ENCODE assay signal across 8 cellular contexts in the genomic region with DNA sequence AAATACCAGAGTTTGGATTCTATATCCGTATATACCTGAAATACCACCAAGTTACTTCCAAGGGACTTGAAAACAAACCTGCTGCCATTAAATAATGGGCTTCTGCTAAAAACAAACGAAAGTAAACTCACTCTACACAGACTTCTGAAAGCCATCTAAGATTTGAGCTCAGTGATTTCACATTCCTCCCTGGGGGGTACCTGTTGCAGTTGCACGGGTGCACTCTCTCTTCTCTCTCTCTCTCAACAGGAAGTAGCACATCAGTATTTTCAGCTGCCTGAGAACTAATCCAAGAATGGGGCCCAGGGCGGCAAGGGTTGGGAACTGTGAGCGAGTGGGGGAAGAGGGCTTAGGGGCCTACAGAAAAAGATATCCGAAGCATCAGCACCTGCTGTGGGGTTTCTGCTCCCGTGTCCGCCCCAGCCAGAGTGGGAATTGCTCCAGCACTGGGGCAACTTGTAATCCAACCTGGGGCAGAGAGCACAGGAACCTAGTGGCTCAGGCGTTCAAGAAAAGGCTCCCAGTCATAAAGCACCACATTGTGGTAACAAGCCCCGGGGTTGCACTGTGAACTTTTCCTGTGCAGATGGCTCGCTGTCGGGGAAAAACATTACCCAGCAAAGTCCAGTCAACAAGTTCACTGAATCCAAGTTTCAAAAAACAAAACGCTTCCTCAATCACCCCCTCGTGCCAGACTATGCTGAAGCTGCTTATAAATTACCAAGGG.
A peak's percentile ranks its signal among the peaks of the same experiment; 100 is the strongest.
DNase-seq lines count a peak whose midpoint lies in the region; ATAC-seq and TF ChIP-seq lines count a peak whose summit lies in the region.

No MANE protein-coding gene starts in this region.

- peaks cover 33% of the 10 kb centered on the region for H3K4me1 Mint-ChIP-seq in endothelial cell (ENCODE audit: unreplicated experiment)
- peaks cover 88% of the 10 kb centered on the region for H3K4me1 Mint-ChIP-seq in neural crest cell

- no peaks in the 10 kb centered on the region for H3K9me3 ChIP-seq in SU-DHL-6 (ENCODE audit: insufficient read depth, low read length)

- peaks cover 2% of the 10 kb centered on the region for H3K27me3 Mint-ChIP-seq in endothelial cell (ENCODE audit: unreplicated experiment)
- H3K27me3 Mint-ChIP-seq in neural crest cell (ENCODE audit: low read depth): no peaks in the 10 kb centered on the region

- no peak for TF ChIP-seq CTCF in SU-DHL-6 (IDR thresholded peaks at IDR 0.05; ENCODE audit: insufficient read depth, low read length, poor library complexity, severe bottlenecking)
- TF ChIP-seq CTCF in endothelial cell (IDR thresholded peaks at IDR 0.05; ENCODE audit: unreplicated experiment): no peak
- no peak for TF ChIP-seq CTCF in neural crest cell (conservative IDR thresholded peaks at IDR 0.05)

- H3K36me3 Mint-ChIP-seq in endothelial cell (ENCODE audit: low read depth, unreplicated experiment) (no peaks in the 10 kb centered on the region), neural crest cell (ENCODE audit: low read depth) (no peaks in the 10 kb centered on the region)

- H3K36me3 ChIP-seq in SU-DHL-6 (ENCODE audit: low read length): no peaks in the 10 kb centered on the region

- H3K9me3 Mint-ChIP-seq in endothelial cell (ENCODE audit: unreplicated experiment) (no peaks in the 10 kb centered on the region), neural crest cell (no peaks in the 10 kb centered on the region)

- H3K79me2 ChIP-seq in SU-DHL-6 (ENCODE audit: insufficient read depth, low read length): no peaks in the 10 kb centered on the region

- H3K27ac ChIP-seq in SU-DHL-6 (ENCODE audit: low read depth, low read length): peak overlapping the region; percentile 81

- no peaks in the 10 kb centered on the region for H3K27me3 ChIP-seq in SU-DHL-6 (ENCODE audit: low read length)

- H3K4me3 Mint-ChIP-seq in endothelial cell (ENCODE audit: unreplicated experiment) (no peak overlapping the region), neural crest cell (peak overlapping the region; percentile 81)

- peak overlapping the region; percentile 59 for H3K27ac Mint-ChIP-seq in endothelial cell (ENCODE audit: unreplicated experiment)
- peak overlapping the region; percentile 85 for H3K27ac Mint-ChIP-seq in neural crest cell (ENCODE audit: unreplicated experiment)

- peaks cover 9% of the 10 kb centered on the region; the same call in 1 of the 2 replicates for H3F3A ChIP-seq in SU-DHL-6 (ENCODE audit: insufficient read depth)

- peak overlapping the region; percentile 20 for H3K4me3 ChIP-seq in SU-DHL-6 (ENCODE audit: insufficient read depth, low read length, poor library complexity, severe bottlenecking)

- DNase-seq in DMS 273 treated with DMSO at 0.1 percent for 48 hours (lab: John Stamatoyannopoulos, UW) (peak; percentile 80), endothelial cell (ENCODE audit: low spot score) (no peak), neural crest cell (ENCODE audit: low read depth, low spot score) (no peak), Ammon's horn (ENCODE audit: low spot score) (no peak), putamen (ENCODE audit: low spot score) (no peak)

- H2AFZ ChIP-seq in SU-DHL-6 (ENCODE audit: low read depth, low read length, severe bottlenecking): peak overlapping the region; percentile 96

- peak; percentile 74 for ATAC-seq in GM19351 (IDR thresholded peaks at IDR 0.05; ENCODE audit: unreplicated experiment)
- ATAC-seq in HG03342 (IDR thresholded peaks at IDR 0.05; ENCODE audit: unreplicated experiment): peak; percentile 86

- peak overlapping the region; percentile 46 for H3K9ac ChIP-seq in SU-DHL-6 (ENCODE audit: low read length)

- H3K4me2 ChIP-seq in SU-DHL-6 (ENCODE audit: low read depth, low read length, poor library complexity, severe bottlenecking): peak overlapping the region; percentile 60

- no peaks in the 10 kb centered on the region for H3K9me2 ChIP-seq in SU-DHL-6 (replicated peaks; ENCODE audit: insufficient read depth, low read length)

- no peaks in the 10 kb centered on the region for H4K20me1 ChIP-seq in SU-DHL-6 (ENCODE audit: low read depth, low read length)
